Comparison of ENCODE assay signal across 12 cellular contexts in genomic region chr4:13476915-13477314, GRCh38. TPM values are rescaled to one million over a fixed set of nuclear protein-coding genes. Genes with fewer than 3 reads are reported as not detected.
DNase-seq lines count a peak whose midpoint lies in the region; ATAC-seq and TF ChIP-seq lines count a peak whose summit lies in the region.
"Had no signal": no experiment of that assay in that cellular context is flagged by ENCODE, and none has a peak within 500 bp of the region (broad histone marks: within the 10 kb centered on the region; RNA-seq: fewer than 3 reads in every experiment).

No MANE protein-coding gene starts in this region.

- no peak overlapping the region for H2AK9ac ChIP-seq in IMR-90 (replicated peaks; ENCODE audit: low read depth, low read length, poor library complexity)

- H3K9ac ChIP-seq in IMR-90 (ENCODE audit: low read depth, low read length): no peak overlapping the region

- DNase-seq in BJ (ENCODE audit: low read depth): peak; percentile 76
- DNase-seq in IMR-90: peak; percentile 91
- DNase-seq in fibroblast of mammary gland (ENCODE audit: low read depth): peak; percentile 19
- no peak for DNase-seq in A673 (ENCODE audit: low spot score)
- DNase-seq in HuH-7 (ENCODE audit: low spot score): no peak
- DNase-seq in SJCRH30: no peak
- DNase-seq: activated naive CD4-positive, alpha-beta T cell treated with anti-CD3 and anti-CD28 coated beads, Interleukin-2, amount 10 ng/mL, durations not matched to agents 7 days and 5 days; foreskin melanocyte; natural killer cell; NCI-H187 treated with DMSO at 0.1 percent for 48 hours had no signal

- no peak overlapping the region for H4K91ac ChIP-seq in IMR-90 (ENCODE audit: insufficient read depth, low read depth, low read length)

- peak; percentile 87 for ATAC-seq in GM19395 (IDR thresholded peaks at IDR 0.05; ENCODE audit: unreplicated experiment)
- ATAC-seq in IMR-90 (ENCODE audit: low read depth): peak; percentile 100
- ATAC-seq in GM18867 (IDR thresholded peaks at IDR 0.05; ENCODE audit: unreplicated experiment): no peak
- ATAC-seq: natural killer cell had no signal

- peak overlapping the region; percentile 83 for H2BK5ac ChIP-seq in IMR-90 (ENCODE audit: low read depth, low read length, poor library complexity, severe bottlenecking)

- no CpG with 5 or more reads among the region's 2 CpGs for WGBS in IMR-90 (ENCODE audit: extremely low coverage in 2 of 2, insufficient read length in 1 of 2), 2 experiments

- no peak overlapping the region for H3K18ac ChIP-seq in IMR-90 (ENCODE audit: low read depth, low read length)

- H4K20me1 ChIP-seq in IMR-90 (ENCODE audit: insufficient read depth, low read length): no peaks in the 10 kb centered on the region; the same call in 1 of the 2 replicates

- H3K27me3 ChIP-seq in BJ (ENCODE audit: control insufficient read depth, insufficient read depth, low read length) (no peaks in the 10 kb centered on the region), IMR-90 (ENCODE audit: control insufficient read depth, insufficient read depth, low read length) (no peaks in the 10 kb centered on the region), A673 (replicated peaks; ENCODE audit: insufficient read depth, low read depth, low read length, poor library complexity) (no peaks in the 10 kb centered on the region), SJCRH30 (no peaks in the 10 kb centered on the region)

- H3K9me3 ChIP-seq in IMR-90 (ENCODE audit: control insufficient read depth, insufficient read depth, low read length) (no peaks in the 10 kb centered on the region), A673 (ENCODE audit: low read depth, low read length, poor library complexity, severe bottlenecking) (no peaks in the 10 kb centered on the region), SJCRH30 (replicated peaks) (no peaks in the 10 kb centered on the region)

- intact Hi-C loops in IMR-90 (cut with micrococcal nuclease): no loop called here
- intact Hi-C loops in A673 (cut with micrococcal nuclease; ENCODE audit: unreplicated experiment): no loop called here

- in situ Hi-C loops in IMR-90 (cut with MboI; ENCODE audit: low sequenced_read_pairs): no loop called here

- no peak overlapping the region for H3K4ac ChIP-seq in IMR-90 (ENCODE audit: low read depth, low read length)

- H2BK15ac ChIP-seq in IMR-90 (ENCODE audit: low read depth, low read length): no peak overlapping the region

- dilution Hi-C loops in IMR-90 (cut with HindIII; ENCODE audit: low sequenced_read_pairs, unreplicated experiment): no loop called here

- H2AFZ ChIP-seq in IMR-90 (replicated peaks; ENCODE audit: low read length, poor library complexity): no peak overlapping the region

- 0 out of 4 replicates have a peak, but pooled peaks cover 0 to 4% of the 10 kb centered on the region in 2 experiments for H3K79me1 ChIP-seq in IMR-90 (ENCODE audit: low read depth in 1 of 2, low read length in 2 of 2)

- no peak overlapping the region for H4K8ac ChIP-seq in IMR-90 (ENCODE audit: low read depth in 2 of 2, low read length in 2 of 2)

- no peak overlapping the region for H2BK120ac ChIP-seq in IMR-90 (ENCODE audit: low read depth, low read length)

- no peak overlapping the region for H3K56ac ChIP-seq in IMR-90 (ENCODE audit: extremely low read depth, insufficient read depth, low read length)

- POLR2A ChIA-PET in BJ (lab: Charles Lee): no interaction called here
- POLR2A ChIA-PET in IMR-90 (lab: Charles Lee; ENCODE audit: unreplicated experiment): no interaction called here
- POLR2A ChIA-PET in A673 (lab: Charles Lee; ENCODE audit: low non-redundant PET): no interaction called here

- H3K27ac ChIP-seq in IMR-90 (ENCODE audit: insufficient read depth, low read length) (no peak overlapping the region), A673 (ENCODE audit: low read depth, low read length, poor library complexity, severe bottlenecking) (no peak overlapping the region), SJCRH30 (no peak overlapping the region)

- no peaks in the 10 kb centered on the region for H3K4me1 ChIP-seq in IMR-90 (ENCODE audit: control insufficient read depth, insufficient read depth, low read length)
- peaks cover 30% of the 10 kb centered on the region for H3K4me1 ChIP-seq in A673 (ENCODE audit: insufficient read depth, low read length, poor library complexity, severe bottlenecking)
- H3K4me1 ChIP-seq in SJCRH30: peaks cover 10% of the 10 kb centered on the region

- H4K5ac ChIP-seq in IMR-90 (ENCODE audit: low read depth, low read length): no peak overlapping the region

- CTCF ChIA-PET in BJ (lab: Yijun Ruan, JAX): no interaction called here
- CTCF ChIA-PET in IMR-90 (lab: Yijun Ruan, JAX): interaction anchor here (0.6 kb wide), 1 partner anchor 691 kb away, joined by 3 read pairs; no protein-coding TSS in a partner anchor
- CTCF ChIA-PET in A673 (lab: Charles Lee): no interaction called here

- no peak for TF ChIP-seq RAD21 in IMR-90 (IDR thresholded peaks at IDR 0.05; ENCODE audit: low read length)

- no peak overlapping the region for H3K23ac ChIP-seq in IMR-90 (ENCODE audit: low read depth, low read length)

- H2BK20ac ChIP-seq in IMR-90 (ENCODE audit: low read depth, low read length): 0 out of 2 replicates have a peak overlapping the region, but pooled peaks have one; percentile 1

- H3K4me2 ChIP-seq in IMR-90 (ENCODE audit: low read depth, low read length): peak overlapping the region; percentile 86; the same call in 1 of the 2 replicates

- H3K14ac ChIP-seq in IMR-90 (replicated peaks; ENCODE audit: low read depth, low read length): no peak overlapping the region

- TF ChIP-seq POLR2A in IMR-90 (IDR thresholded peaks at IDR 0.05; ENCODE audit: low read depth, low read length): no peak

- H3K36me3 ChIP-seq in BJ (ENCODE audit: control insufficient read depth, insufficient read depth, low read length): no peaks in the 10 kb centered on the region
- H3K36me3 ChIP-seq in IMR-90 (ENCODE audit: control insufficient read depth, insufficient read depth, low read length): no peaks in the 10 kb centered on the region
- peaks cover 6% of the 10 kb centered on the region for H3K36me3 ChIP-seq in A673 (ENCODE audit: insufficient read depth, low read length, poor library complexity, severe bottlenecking)
- H3K36me3 ChIP-seq in SJCRH30: peaks cover 29% of the 10 kb centered on the region

- H3K4me3 ChIP-seq in BJ (ENCODE audit: low read depth, low read length) (no peak overlapping the region), IMR-90 (ENCODE audit: insufficient read depth, low read depth, low read length) (no peak overlapping the region), fibroblast of mammary gland (ENCODE audit: control insufficient read depth, low read depth, low read length) (no peak overlapping the region), A673 (ENCODE audit: low read depth, low read length, poor library complexity, severe bottlenecking) (no peak overlapping the region), SJCRH30 (no peak overlapping the region)

- TF ChIP-seq CTCF in BJ (IDR thresholded peaks at IDR 0.05; ENCODE audit: insufficient read depth, low read depth, low read length): no peak
- TF ChIP-seq CTCF in IMR-90 (conservative IDR thresholded peaks at IDR 0.05; ENCODE audit: low read depth, low read length): no peak
- TF ChIP-seq CTCF in fibroblast of mammary gland (conservative IDR thresholded peaks at IDR 0.05; ENCODE audit: control insufficient read depth, insufficient read depth, low read depth, low read length): no peak
- no peak for TF ChIP-seq CTCF in A673 (conservative IDR thresholded peaks at IDR 0.05; ENCODE audit: low read depth, low read length)

- no peak overlapping the region for H2AK5ac ChIP-seq in IMR-90 (ENCODE audit: low read depth, low read length)

- no TSS peak for BruUV-seq in IMR-90 (replicated peaks; lab: Mats Ljungman, UMichigan)
- BruUV-seq in A673 (replicated peaks; lab: Mats Ljungman, UMichigan): no TSS peak

- no peaks in the 10 kb centered on the region for H3K9me1 ChIP-seq in IMR-90 (ENCODE audit: insufficient read depth, low read length)

TF ChIP-seq in IMR-90, 13 proteins besides CTCF, POLR2A, EP300 and RAD21:
- no peak for TF ChIP-seq RCOR1 (IDR thresholded peaks at IDR 0.05; ENCODE audit: insufficient replicate concordance, low read length)
- TF ChIP-seq MAFK (IDR thresholded peaks at IDR 0.05; ENCODE audit: low read depth, low read length): peak; percentile 66
- 0 out of 2 replicates have a peak, but pooled peaks have one; percentile 17 for TF ChIP-seq CEBPB (IDR thresholded peaks at IDR 0.05; ENCODE audit: low read depth, low read length)

RNA-seq across cellular contexts. Expression of gene RAB28, which starts 7.2 kb away (rescaled TPM):
- polyA plus RNA-seq in BJ (2011; rRNA removed): 9.6 and 17.0 TPM in 2 replicates
- 5.7 and 5.8 TPM in 2 replicates for polyA minus RNA-seq in BJ (2011; rRNA and poly(A)+ RNA removed)
- total RNA-seq in IMR-90 (2012; rRNA removed): 7.5 and 11.4 TPM in 2 replicates
- 9.1 and 10.8 TPM in 2 replicates for polyA plus RNA-seq in IMR-90 (2012; rRNA removed)
- polyA plus RNA-seq in IMR-90 (2012; cell fraction: cytosol; rRNA removed): 2.4 and 3.1 TPM in 2 replicates
- polyA plus RNA-seq in IMR-90 (2012; cell fraction: nucleus; rRNA removed; ENCODE audit: low replicate concordance): 1.5 and 10.2 TPM in 2 replicates
- total RNA-seq in A673 (2021): 22.6 and 24.8 TPM in 2 replicates
- total RNA-seq in SJCRH30 (2014; rRNA removed; shearing (Covaris generic)): 32.7 and 40.2 TPM in 2 replicates

Comparison
In these comparisons a context has a peak if more than half of its experiments do, and no peak if none do; other contexts are left out.
1. DNase-seq: peak in BJ (single experiment), IMR-90 (single experiment) and fibroblast of mammary gland (single experiment); none in A673 (single experiment), HuH-7 (single experiment) and SJCRH30 (0 of 2).